In the genomic region with DNA sequence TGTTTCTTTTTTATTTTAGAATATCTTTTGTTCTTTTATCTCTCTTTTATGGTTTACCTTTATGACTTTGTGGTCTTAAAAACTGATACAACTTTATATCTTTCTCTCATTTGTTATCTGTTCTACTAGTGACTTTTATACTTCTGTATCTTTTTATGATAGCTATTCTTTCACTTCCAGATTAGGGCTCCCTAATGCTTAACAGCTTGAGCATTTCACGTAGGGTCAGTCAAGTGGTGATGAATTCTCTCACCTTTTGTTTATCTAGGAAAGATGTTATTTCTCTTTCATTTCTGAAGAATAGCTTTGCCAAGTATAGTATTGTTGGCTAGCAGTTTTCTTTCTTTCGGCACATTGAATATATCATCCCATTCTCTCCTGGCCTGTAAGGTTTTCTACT, we compare ENCODE assay signal across 31 cellular contexts.
"Had no signal": no experiment of that assay in that cellular context is flagged by ENCODE, and none has a peak within 500 bp of the region (broad histone marks: within the 10 kb centered on the region; RNA-seq: fewer than 3 reads in every experiment).

No MANE protein-coding gene starts in this region.

- H3K27ac Mint-ChIP-seq: activated B cell treated with CpG ODN at 0.5 μM for 24 hours; activated CD8-positive, alpha-beta T cell treated with anti-CD3 and anti-CD28 coated beads for 36 hours; activated naive CD8-positive, alpha-beta T cell treated with anti-CD3 and anti-CD28 coated beads for 36 hours; activated naive CD8-positive, alpha-beta T cell treated with anti-CD3 and anti-CD28 coated beads, Interleukin-2, amount 50 U/mL, for 24 hours; activated T-helper 17 cell treated with anti-CD3 and anti-CD28 coated beads, Interleukin-2, amount 50 U/mL, for 72 hours; T-helper 17 cell; T-helper 2 cell treated with Interferon-gamma antibody and Interleukin-4, amounts not matched to agents 5 μg/mL and 100 μg/mL, for 36 hours had no signal

- H3K4me3 ChIP-seq: adrenal gland, body of pancreas had no signal

- H3K27ac ChIP-seq: adrenal gland, body of pancreas, WERI-Rb-1 had no signal

- ATAC-seq: activated CD4-positive, CD25-positive, alpha-beta regulatory T cell treated with anti-CD3 and anti-CD28 coated beads, Interleukin-2, amount 50 U/mL, for 24 hours; activated CD8-positive, alpha-beta T cell treated with anti-CD3 and anti-CD28 coated beads for 36 hours; activated naive CD8-positive, alpha-beta T cell treated with anti-CD3 and anti-CD28 coated beads, Interleukin-2, amount 50 U/mL, for 24 hours; activated T-cell treated with anti-CD3 and anti-CD28 coated beads, Interleukin-2, amount 50 U/mL, for 4 hours; activated T-helper 17 cell treated with anti-CD3 and anti-CD28 coated beads, Interleukin-2, amount 50 U/mL, for 72 hours; body of pancreas; esophagus mucosa; T-helper 17 cell had no signal

- H3K4me1 Mint-ChIP-seq: activated B cell treated with CpG ODN at 0.5 μM for 24 hours; activated naive CD8-positive, alpha-beta T cell treated with anti-CD3 and anti-CD28 coated beads for 36 hours; activated naive CD8-positive, alpha-beta T cell treated with anti-CD3 and anti-CD28 coated beads, Interleukin-2, amount 50 U/mL, for 24 hours; activated T-helper 17 cell treated with anti-CD3 and anti-CD28 coated beads, Interleukin-2, amount 50 U/mL, for 72 hours; T-helper 17 cell had no signal

- H3K27me3 Mint-ChIP-seq: activated B cell treated with CpG ODN at 0.5 μM for 24 hours; activated CD8-positive, alpha-beta T cell treated with anti-CD3 and anti-CD28 coated beads for 36 hours; activated naive CD8-positive, alpha-beta T cell treated with anti-CD3 and anti-CD28 coated beads for 36 hours; activated naive CD8-positive, alpha-beta T cell treated with anti-CD3 and anti-CD28 coated beads, Interleukin-2, amount 50 U/mL, for 24 hours; activated T-helper 17 cell treated with anti-CD3 and anti-CD28 coated beads, Interleukin-2, amount 50 U/mL, for 72 hours; T-helper 17 cell had no signal

- H3K4me1 ChIP-seq: adrenal gland had no signal

- H3K36me3 ChIP-seq: adrenal gland, WERI-Rb-1 had no signal

- H3K9me3 ChIP-seq: adrenal gland had no signal

- FAIRE-seq: frontal cortex had no signal

- H3K27me3 ChIP-seq: adrenal gland, body of pancreas had no signal

- DNase-seq: activated B cell treated with CpG ODN at 0.5 μM for 24 hours; activated CD4-positive, alpha-beta T cell treated with anti-CD3 and anti-CD28 coated beads for 48 hours; activated CD4-positive, alpha-beta T cell treated with anti-CD3 and anti-CD28 coated beads, Interleukin-2, amount 50 U/mL, for 1 hour; activated CD4-positive, alpha-beta T cell treated with anti-CD3 and anti-CD28 coated beads, Interleukin-2, amount 50 U/mL, for 48 hours; activated CD8-positive, alpha-beta memory T cell treated with anti-CD3 and anti-CD28 coated beads for 24 hours; activated CD8-positive, alpha-beta T cell treated with anti-CD3 and anti-CD28 coated beads for 36 hours; activated effector memory CD4-positive, alpha-beta T cell treated with Interleukin-2 at 50 U/mL for 16 hours; activated gamma-delta T cell treated with Interleukin-2 at 50 U/mL for 16 hours; activated naive CD4-positive, alpha-beta T cell treated with anti-CD3 and anti-CD28 coated beads, Interleukin-2, amount 50 U/mL, for 16 hours; activated naive CD4-positive, alpha-beta T cell treated with Interleukin-2 at 50 U/mL for 16 hours; activated naive CD8-positive, alpha-beta T cell treated with anti-CD3 and anti-CD28 coated beads for 36 hours; activated naive CD8-positive, alpha-beta T cell treated with anti-CD3 and anti-CD28 coated beads, Interleukin-2, amount 50 U/mL, for 24 hours; activated T-cell treated with anti-CD3 and anti-CD28 coated beads, Interleukin-2, amount 50 U/mL, for 4 hours; adrenal gland; amygdala; aorta; body of pancreas; caudate nucleus; cerebellar nuclear complex; effector CD8-positive, alpha-beta T cell; foreskin fibroblast; head of caudate nucleus; T-helper 1 cell; T-helper 17 cell; T1000; WERI-Rb-1 had no signal

- H3K4me3 Mint-ChIP-seq: activated B cell treated with CpG ODN at 0.5 μM for 24 hours; activated CD8-positive, alpha-beta T cell treated with anti-CD3 and anti-CD28 coated beads for 36 hours; activated naive CD8-positive, alpha-beta T cell treated with anti-CD3 and anti-CD28 coated beads for 36 hours; activated naive CD8-positive, alpha-beta T cell treated with anti-CD3 and anti-CD28 coated beads, Interleukin-2, amount 50 U/mL, for 24 hours; activated T-cell treated with anti-CD3 and anti-CD28 coated beads, Interleukin-2, amount 50 U/mL, for 4 hours; activated T-helper 17 cell treated with anti-CD3 and anti-CD28 coated beads, Interleukin-2, amount 50 U/mL, for 72 hours; T-helper 17 cell; T-helper 2 cell treated with Interferon-gamma antibody and Interleukin-4, amounts not matched to agents 5 μg/mL and 100 μg/mL, for 36 hours had no signal

- H3K36me3 Mint-ChIP-seq: activated naive CD8-positive, alpha-beta T cell treated with anti-CD3 and anti-CD28 coated beads for 36 hours had no signal
